ENCODE assay signal across 13 cellular contexts in the genomic region with DNA sequence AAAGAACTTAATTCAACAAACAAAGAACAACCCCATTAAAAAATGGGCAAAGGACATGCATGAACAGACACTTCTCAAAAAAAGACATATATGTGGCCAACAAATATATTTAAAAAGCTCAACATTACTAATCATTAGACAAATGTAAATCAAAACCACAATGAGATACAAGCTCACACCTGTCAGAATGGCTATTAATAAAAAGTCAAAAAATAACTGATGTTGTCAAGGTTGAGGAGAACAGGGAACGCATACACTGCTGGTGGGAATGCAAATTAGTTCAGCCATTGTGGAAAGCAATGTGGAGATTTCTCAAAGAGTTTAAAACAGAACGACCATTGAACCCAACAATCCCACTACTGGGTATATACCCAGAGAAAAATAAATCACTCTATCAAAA.
DNase-seq lines count a peak whose midpoint lies in the region; ATAC-seq and TF ChIP-seq lines count a peak whose summit lies in the region.
"Had no signal": no experiment of that assay in that cellular context is flagged by ENCODE, and none has a peak within 500 bp of the region (broad histone marks: within the 10 kb centered on the region; RNA-seq: fewer than 3 reads in every experiment).

No MANE protein-coding gene starts in this region.

- no peaks in the 10 kb centered on the region for H3K9me2 ChIP-seq in OCI-LY1 (ENCODE audit: low read depth, low read length)

- DNase-seq in KBM-7 (no peak), erythroblast (lab: John Stamatoyannopoulos, UW) (no peak), cerebellar cortex (ENCODE audit: low spot score) (no peak)
- DNase-seq in activated naive CD4-positive, alpha-beta T cell treated with anti-CD3 and anti-CD28 coated beads, Interleukin-2, amount 10 ng/mL, durations not matched to agents 7 days and 5 days: no peak
- DNase-seq: Calu3; effector CD4-positive, alpha-beta T cell; posterior cingulate gyrus; SIG-M5; thyroid gland had no signal

- H3K4me1 ChIP-seq in OCI-LY1 (ENCODE audit: insufficient read depth, low read length, severe bottlenecking): peaks cover 60% of the 10 kb centered on the region

- H3K4me2 ChIP-seq in OCI-LY1 (ENCODE audit: low read length): peak overlapping the region; percentile 73

- in situ Hi-C loops in KBM-7 (cut with MboI; ENCODE audit: low pct_unique_long_range_greater_than_20kb, low sequenced_read_pairs): no loop called here

- no peaks in the 10 kb centered on the region for H4K20me1 ChIP-seq in OCI-LY1 (ENCODE audit: insufficient read depth, low read length)

- no peaks in the 10 kb centered on the region for H3K9me3 ChIP-seq in OCI-LY1 (ENCODE audit: low read length)
- H3K9me3 ChIP-seq: thyroid gland had no signal

- 0 out of 2 replicates have a peak, but pooled peaks cover under 1% of the 10 kb centered on the region for H3F3A ChIP-seq in OCI-LY1 (ENCODE audit: insufficient read depth, low read length)

- peaks cover 19% of the 10 kb centered on the region for H3K4me1 Mint-ChIP-seq in activated naive CD4-positive, alpha-beta T cell treated with anti-CD3 and anti-CD28 coated beads, Interleukin-2, amount 10 ng/mL, durations not matched to agents 7 days and 5 days

- peaks cover 30% of the 10 kb centered on the region for H3K36me3 Mint-ChIP-seq in activated naive CD4-positive, alpha-beta T cell treated with anti-CD3 and anti-CD28 coated beads, Interleukin-2, amount 10 ng/mL, durations not matched to agents 7 days and 5 days

- no peaks in the 10 kb centered on the region for H3K9me3 Mint-ChIP-seq in activated naive CD4-positive, alpha-beta T cell treated with anti-CD3 and anti-CD28 coated beads, Interleukin-2, amount 10 ng/mL, durations not matched to agents 7 days and 5 days

- no peak for TF ChIP-seq CTCF in OCI-LY1 (IDR thresholded peaks at IDR 0.05; ENCODE audit: low read length)

- H3K27ac Mint-ChIP-seq in activated naive CD4-positive, alpha-beta T cell treated with anti-CD3 and anti-CD28 coated beads, Interleukin-2, amount 10 ng/mL, durations not matched to agents 7 days and 5 days: no peak overlapping the region

- H3K9ac ChIP-seq in OCI-LY1 (ENCODE audit: low read length): peak overlapping the region; percentile 35; the same call in 1 of the 2 replicates

- H2AFZ ChIP-seq in OCI-LY1 (ENCODE audit: low read length): no peak overlapping the region

- H3K27me3 ChIP-seq in OCI-LY1 (ENCODE audit: insufficient read depth, low read length): no peaks in the 10 kb centered on the region
- H3K27me3 ChIP-seq: thyroid gland had no signal

- ATAC-seq in GM18517 (IDR thresholded peaks at IDR 0.05; ENCODE audit: unreplicated experiment) (peak; percentile 61), GM21390 (IDR thresholded peaks at IDR 0.05; ENCODE audit: unreplicated experiment) (peak; percentile 56), HG02885 (IDR thresholded peaks at IDR 0.05; ENCODE audit: poor library complexity, unreplicated experiment) (peak; percentile 54)

- H3K4me3 Mint-ChIP-seq in activated naive CD4-positive, alpha-beta T cell treated with anti-CD3 and anti-CD28 coated beads, Interleukin-2, amount 10 ng/mL, durations not matched to agents 7 days and 5 days: no peak overlapping the region

- no peak for TF ChIP-seq POLR2A in erythroblast (IDR thresholded peaks at IDR 0.05; ENCODE audit: low read length)

- CTCF ChIA-PET in activated naive CD4-positive, alpha-beta T cell treated with anti-CD3 and anti-CD28 coated beads, Interleukin-2, amount 10 ng/mL, durations not matched to agents 7 days and 5 days (lab: Charles Lee): no interaction called here

- H3K4me3 ChIP-seq in OCI-LY1 (ENCODE audit: low read depth, low read length, poor library complexity, severe bottlenecking): peak overlapping the region; percentile 46
- H3K4me3 ChIP-seq: thyroid gland had no signal

- H3K79me2 ChIP-seq in OCI-LY1 (ENCODE audit: insufficient read depth, low read length): peaks cover 41% of the 10 kb centered on the region

- no peaks in the 10 kb centered on the region for H3K27me3 Mint-ChIP-seq in activated naive CD4-positive, alpha-beta T cell treated with anti-CD3 and anti-CD28 coated beads, Interleukin-2, amount 10 ng/mL, durations not matched to agents 7 days and 5 days

- H3K27ac ChIP-seq in OCI-LY1 (ENCODE audit: low read depth, low read length, poor library complexity, severe bottlenecking): peak overlapping the region; percentile 92

- H3K36me3 ChIP-seq in OCI-LY1 (ENCODE audit: insufficient read depth, low read length): peaks cover 37% of the 10 kb centered on the region
